Comparison of ENCODE assay signal across 23 cellular contexts in genomic region chr19:16349551-16350171, GRCh38. TPM values are rescaled to one million over a fixed set of nuclear protein-coding genes. Genes with fewer than 3 reads are reported as not detected.
DNase-seq lines count a peak whose midpoint lies in the region; ATAC-seq and TF ChIP-seq lines count a peak whose summit lies in the region.
"Had no signal": no experiment of that assay in that cellular context is flagged by ENCODE, and none has a peak within 500 bp of the region (broad histone marks: within the 10 kb centered on the region; RNA-seq: fewer than 3 reads in every experiment).

No MANE protein-coding gene starts in this region.

- peak overlapping the region; percentile 38 for H3K4me3 Mint-ChIP-seq in activated CD4-positive, alpha-beta T cell treated with anti-CD3 and anti-CD28 coated beads, Interleukin-2, amount 10 ng/mL, durations not matched to agents 24 days and 14 days
- H3K4me3 Mint-ChIP-seq in activated CD4-positive, alpha-beta T cell treated with anti-CD3 and anti-CD28 coated beads for 36 hours, result no peak overlapping the region
- H3K4me3 Mint-ChIP-seq in T-helper 17 cell, result peak overlapping the region; percentile 67
- H3K4me3 Mint-ChIP-seq: activated naive CD8-positive, alpha-beta T cell treated with anti-CD3 and anti-CD28 coated beads for 36 hours had no signal

- H3K27ac Mint-ChIP-seq in activated CD4-positive, alpha-beta T cell treated with anti-CD3 and anti-CD28 coated beads, Interleukin-2, amount 10 ng/mL, durations not matched to agents 24 days and 14 days, result no peak overlapping the region
- H3K27ac Mint-ChIP-seq in activated CD4-positive, alpha-beta T cell treated with anti-CD3 and anti-CD28 coated beads for 36 hours, result no peak overlapping the region
- no peak overlapping the region for H3K27ac Mint-ChIP-seq in T-helper 17 cell
- H3K27ac Mint-ChIP-seq: activated naive CD8-positive, alpha-beta T cell treated with anti-CD3 and anti-CD28 coated beads for 36 hours had no signal

- H3K79me2 ChIP-seq in osteoblast (ENCODE audit: insufficient read depth, low read length), result no peaks in the 10 kb centered on the region

- TF ChIP-seq POLR2A in heart left ventricle (IDR thresholded peaks at IDR 0.05), result no peak
- peak in 1 of 2 donors; percentile 9 for TF ChIP-seq POLR2A in gastrocnemius medialis (IDR thresholded peaks at IDR 0.05)

- H4K20me1 ChIP-seq in osteoblast (ENCODE audit: insufficient read depth, low read length), result no peaks in the 10 kb centered on the region

- no peak for ATAC-seq in activated CD4-positive, alpha-beta T cell treated with anti-CD3 and anti-CD28 coated beads for 36 hours
- ATAC-seq in T-helper 17 cell, result no peak
- peak; percentile 15 to 70 (median 41) for ATAC-seq in heart left ventricle
- ATAC-seq in gastrocnemius medialis, result peak; percentile 20 to 21
- ATAC-seq: HepG2, SK-N-SH treated with all-trans-retinoic acid at 6 μM for 48 hours had no signal

- H3K9me3 Mint-ChIP-seq in activated CD4-positive, alpha-beta T cell treated with anti-CD3 and anti-CD28 coated beads, Interleukin-2, amount 10 ng/mL, durations not matched to agents 24 days and 14 days, result no peaks in the 10 kb centered on the region
- H3K9me3 Mint-ChIP-seq in activated CD4-positive, alpha-beta T cell treated with anti-CD3 and anti-CD28 coated beads for 36 hours (ENCODE audit: low read depth), result no peaks in the 10 kb centered on the region
- H3K9me3 Mint-ChIP-seq: activated naive CD8-positive, alpha-beta T cell treated with anti-CD3 and anti-CD28 coated beads for 36 hours had no signal

- H3K27me3 ChIP-seq in heart left ventricle (no peaks in the 10 kb centered on the region), gastrocnemius medialis (no peaks in the 10 kb centered on the region), osteoblast (ENCODE audit: insufficient read depth, low read length) (no peaks in the 10 kb centered on the region)
- H3K27me3 ChIP-seq: neutrophil, vagina had no signal

- TF ChIP-seq CTCF in heart left ventricle (IDR thresholded peaks at IDR 0.05) (peak in 1 of 12 donors; percentile 7), gastrocnemius medialis (IDR thresholded peaks at IDR 0.05 in 4 of 5, conservative IDR thresholded peaks at IDR 0.05 in 1 of 5) (no peak), osteoblast (IDR thresholded peaks at IDR 0.05; ENCODE audit: extremely low read depth, low read depth, low read length) (no peak)

- POLR2A ChIA-PET in activated CD4-positive, alpha-beta T cell treated with anti-CD3 and anti-CD28 coated beads for 36 hours (lab: Charles Lee), result no interaction called here

- H3K4me2 ChIP-seq in osteoblast (ENCODE audit: insufficient read depth, low read length), result no peak overlapping the region

- H3K4me1 ChIP-seq in heart left ventricle, result peaks cover 0 to 46% (median 19%) of the 10 kb centered on the region in 12 donors
- H3K4me1 ChIP-seq in gastrocnemius medialis, result peaks cover 0 to 24% of the 10 kb centered on the region in 2 donors
- H3K4me1 ChIP-seq in osteoblast (ENCODE audit: insufficient read depth, low read length), result peaks cover 7% of the 10 kb centered on the region
- H3K4me1 ChIP-seq: vagina had no signal

- H3K36me3 ChIP-seq in heart left ventricle, result peaks cover 0 to 4% (median 0%) of the 10 kb centered on the region in 9 donors
- H3K36me3 ChIP-seq in gastrocnemius medialis, result peaks cover 0 to 8% of the 10 kb centered on the region in 2 donors
- H3K36me3 ChIP-seq in osteoblast (ENCODE audit: insufficient read depth, low read length), result no peaks in the 10 kb centered on the region
- H3K36me3 ChIP-seq: vagina had no signal

- peaks cover 18% of the 10 kb centered on the region for H3K27me3 Mint-ChIP-seq in activated CD4-positive, alpha-beta T cell treated with anti-CD3 and anti-CD28 coated beads, Interleukin-2, amount 10 ng/mL, durations not matched to agents 24 days and 14 days
- H3K27me3 Mint-ChIP-seq in activated CD4-positive, alpha-beta T cell treated with anti-CD3 and anti-CD28 coated beads for 36 hours, result peaks cover 4% of the 10 kb centered on the region
- no peaks in the 10 kb centered on the region for H3K27me3 Mint-ChIP-seq in T-helper 17 cell

- no peak overlapping the region for H2AFZ ChIP-seq in osteoblast (ENCODE audit: low read length)

- DNase-seq in activated CD4-positive, alpha-beta T cell treated with anti-CD3 and anti-CD28 coated beads, Interleukin-2, amount 10 ng/mL, durations not matched to agents 24 days and 14 days, result no peak
- DNase-seq in activated CD4-positive, alpha-beta T cell treated with anti-CD3 and anti-CD28 coated beads for 36 hours, result no peak
- DNase-seq in T-helper 17 cell, result no peak
- peak in 3 of 5 donors; percentile 6 to 54 (median 50) for DNase-seq in heart left ventricle
- no peak for DNase-seq in gastrocnemius medialis
- DNase-seq in NAMALWA (ENCODE audit: low spot score), result no peak
- DNase-seq in NCI-H187 (lab: John Stamatoyannopoulos, UW), result no peak
- DNase-seq in osteoblast (ENCODE audit: insufficient read length, low spot score, missing footprints), result no peak
- DNase-seq: ACHN; activated CD4-positive, alpha-beta T cell treated with anti-CD3 and anti-CD28 coated beads, Interleukin-2, amount 50 U/mL, for 1 hour; activated naive CD8-positive, alpha-beta T cell treated with anti-CD3 and anti-CD28 coated beads for 36 hours; HCEC 1CT; kidney; NCI-H1417 treated with DMSO at 0.1 percent for 48 hours; NCI-H226; stimulated activated CD4-positive, alpha-beta T cell treated with anti-CD3 and anti-CD28 coated beads, Interleukin-12 subunit alpha, Interleukin-12 subunit beta, amount 100 ng/mL, for 4 hours; stimulated activated CD8-positive, alpha-beta memory T cell treated with anti-CD3 and anti-CD28 coated beads, Interleukin-4, amount 100 ng/mL, for 48 hours; substantia nigra had no signal

- 65 to 82% (median 68%) methylated on average over 13 of the region's 13 CpGs for WGBS in heart left ventricle, 4 donors

- H3K4me3 ChIP-seq in heart left ventricle, result no peak overlapping the region
- H3K4me3 ChIP-seq in gastrocnemius medialis, result no peak overlapping the region
- no peak overlapping the region for H3K4me3 ChIP-seq in osteoblast (ENCODE audit: insufficient read depth, low read length)
- H3K4me3 ChIP-seq: vagina had no signal

- intact Hi-C loops in activated CD4-positive, alpha-beta T cell treated with anti-CD3 and anti-CD28 coated beads, Interleukin-2, amount 10 ng/mL, durations not matched to agents 24 days and 14 days (cut with micrococcal nuclease), result no loop called here
- intact Hi-C loops in activated CD4-positive, alpha-beta T cell treated with anti-CD3 and anti-CD28 coated beads for 36 hours (cut with DNase I, micrococcal nuclease), result no loop called here
- intact Hi-C loops in heart left ventricle (cut with DNase I) (loop anchor here in 3 of 10 donors (5.0 kb wide), 1 partner anchor 33 kb away; no protein-coding TSS in a partner anchor), gastrocnemius medialis (cut with DNase I; ENCODE audit: low total_unique reads) (no loop called here)

- CTCF ChIA-PET in activated CD4-positive, alpha-beta T cell treated with anti-CD3 and anti-CD28 coated beads for 36 hours (lab: Charles Lee), result interaction anchor here (0.7 kb wide), 1 partner anchor 353 kb away, joined by 5 read pairs; no protein-coding TSS in a partner anchor

- in situ Hi-C loops in gastrocnemius medialis (cut with MboI; ENCODE audit: low sequenced_read_pairs in 4 of 4), result no loop called here

- H3K9me3 ChIP-seq in T-helper 17 cell (ENCODE audit: control insufficient read depth, low read length, poor library complexity, severe bottlenecking), result no peaks in the 10 kb centered on the region
- H3K9me3 ChIP-seq in heart left ventricle, result no peaks in the 10 kb centered on the region
- H3K9me3 ChIP-seq in gastrocnemius medialis, result no peaks in the 10 kb centered on the region
- no peaks in the 10 kb centered on the region for H3K9me3 ChIP-seq in osteoblast (ENCODE audit: low read depth, low read length)
- H3K9me3 ChIP-seq: neutrophil, vagina had no signal

- peak overlapping the region in 11 of 12 donors; percentile 66 to 90 (median 85) for H3K27ac ChIP-seq in heart left ventricle
- peak overlapping the region; percentile 14 to 84 (median 77) for H3K27ac ChIP-seq in gastrocnemius medialis
- H3K27ac ChIP-seq in osteoblast (ENCODE audit: low read depth, low read length), result no peak overlapping the region
- H3K27ac ChIP-seq: C4-2B, neutrophil, vagina had no signal

- peaks cover 13% of the 10 kb centered on the region for H3K36me3 Mint-ChIP-seq in activated CD4-positive, alpha-beta T cell treated with anti-CD3 and anti-CD28 coated beads, Interleukin-2, amount 10 ng/mL, durations not matched to agents 24 days and 14 days (ENCODE audit: low read depth)
- peaks cover 5% of the 10 kb centered on the region for H3K36me3 Mint-ChIP-seq in activated CD4-positive, alpha-beta T cell treated with anti-CD3 and anti-CD28 coated beads for 36 hours (ENCODE audit: low read depth)
- no peaks in the 10 kb centered on the region for H3K36me3 Mint-ChIP-seq in T-helper 17 cell (ENCODE audit: low read depth)

- H3K4me1 Mint-ChIP-seq in activated CD4-positive, alpha-beta T cell treated with anti-CD3 and anti-CD28 coated beads, Interleukin-2, amount 10 ng/mL, durations not matched to agents 24 days and 14 days, result peaks cover 31% of the 10 kb centered on the region
- H3K4me1 Mint-ChIP-seq in activated CD4-positive, alpha-beta T cell treated with anti-CD3 and anti-CD28 coated beads for 36 hours, result peaks cover 18% of the 10 kb centered on the region
- peaks cover 31% of the 10 kb centered on the region for H3K4me1 Mint-ChIP-seq in T-helper 17 cell

RNA-seq across cellular contexts. Expression of gene KLF2, which starts 25.0 kb away (rescaled TPM):
- 2.2 and 3.7 TPM in 2 replicates for total RNA-seq in activated CD4-positive, alpha-beta T cell treated with anti-CD3 and anti-CD28 coated beads, Interleukin-2, amount 10 ng/mL, durations not matched to agents 24 days and 14 days
- under 1 TPM; 0.57 to 0.90 TPM for total RNA-seq in activated CD4-positive, alpha-beta T cell treated with anti-CD3 and anti-CD28 coated beads for 36 hours
- total RNA-seq in T-helper 17 cell, result 100 to 1,000 TPM; 465 to 578 TPM
- 10 to 100 TPM; 28.0 to 87.2 (median 45.0) TPM for total RNA-seq in heart left ventricle
- 10 to 100 TPM; 14.4 to 24.2 TPM for polyA plus RNA-seq in heart left ventricle
- total RNA-seq in gastrocnemius medialis, result 10 to 100 TPM in 3 of 4 donors, 1 to 10 TPM in 1; 6.8 to 45.6 (median 32.0) TPM
- total RNA-seq in osteoblast, result 11.2 and 16.6 TPM in 2 replicates
- total RNA-seq: HepG2 had no signal
- polyA plus RNA-seq: HepG2 had no signal

Comparison
In these comparisons a context has a peak if more than half of its experiments do, and no peak if none do; other contexts are left out.
1. DNase-seq: peak in heart left ventricle (3 of 5); none in activated CD4-positive, alpha-beta T cell treated with anti-CD3 and anti-CD28 coated beads, Interleukin-2, amount 10 ng/mL, durations not matched to agents 24 days and 14 days (single experiment), activated CD4-positive, alpha-beta T cell treated with anti-CD3 and anti-CD28 coated beads for 36 hours (single experiment), T-helper 17 cell (0 of 3), gastrocnemius medialis (0 of 2), NAMALWA (single experiment), NCI-H187 (0 of 2) and osteoblast (single experiment).
2. ATAC-seq: peak in heart left ventricle (4 of 4) and gastrocnemius medialis (2 of 2); none in activated CD4-positive, alpha-beta T cell treated with anti-CD3 and anti-CD28 coated beads for 36 hours (single experiment) and T-helper 17 cell (single experiment).
3. RNA of gene KLF2, which starts 25.0 kb away (total RNA-seq): 465 to 578 TPM in T-helper 17 cell; 28.0 to 87.2 TPM in heart left ventricle, 6.8 to 45.6 TPM in gastrocnemius medialis, 11.2 to 16.6 TPM in osteoblast, 2.2 to 3.7 TPM in activated CD4-positive, alpha-beta T cell treated with anti-CD3 and anti-CD28 coated beads, Interleukin-2, amount 10 ng/mL, durations not matched to agents 24 days and 14 days and 0.57 to 0.90 TPM in activated CD4-positive, alpha-beta T cell treated with anti-CD3 and anti-CD28 coated beads for 36 hours; every median in the first group is over 4 times any median in the second.